ENCODE assay signal across 30 cellular contexts in the genomic region with DNA sequence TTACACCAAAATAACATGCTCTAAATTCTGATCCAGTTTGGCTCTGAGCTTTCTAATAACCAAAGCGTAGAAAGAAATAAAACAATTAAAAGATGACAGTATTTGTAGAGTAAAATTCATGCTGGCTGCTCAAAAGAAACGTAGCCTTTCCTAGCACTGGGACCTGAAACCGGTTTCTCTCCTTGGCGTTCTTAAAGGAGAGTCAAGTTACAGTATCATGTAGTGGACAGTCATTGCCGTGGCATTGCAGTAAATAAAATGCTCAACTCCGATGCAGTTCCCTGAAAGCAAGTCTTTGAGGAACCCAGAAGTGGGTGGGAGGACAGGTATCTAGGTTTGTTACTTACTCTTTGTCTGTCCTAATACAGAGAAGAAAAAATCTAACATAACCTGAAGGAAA. TPM values are rescaled to one million over a fixed set of nuclear protein-coding genes. Genes with fewer than 3 reads are reported as not detected.
DNase-seq lines count a peak whose midpoint lies in the region; ATAC-seq lines count a peak whose summit lies in the region.
"Had no signal": no experiment of that assay in that cellular context is flagged by ENCODE, and none has a peak within 500 bp of the region (broad histone marks: within the 10 kb centered on the region; RNA-seq: fewer than 3 reads in every experiment).

No MANE protein-coding gene starts in this region.

- no peaks in the 10 kb centered on the region for H3K27me3 Mint-ChIP-seq in CD4-positive, CD25-positive, alpha-beta regulatory T cell
- no peaks in the 10 kb centered on the region for H3K27me3 Mint-ChIP-seq in CD8-positive, alpha-beta memory T cell
- H3K27me3 Mint-ChIP-seq in activated CD8-positive, alpha-beta T cell treated with anti-CD3 and anti-CD28 coated beads, Interleukin-2, amount 10 ng/mL, durations not matched to agents 7 days and 5 days (ENCODE audit: low read depth): no peaks in the 10 kb centered on the region
- H3K27me3 Mint-ChIP-seq: activated CD4-positive, alpha-beta memory T cell treated with anti-CD3 and anti-CD28 coated beads, Interleukin-2, amount 10 ng/mL, durations not matched to agents 7 days and 5 days had no signal

- H3K9me3 Mint-ChIP-seq in CD4-positive, CD25-positive, alpha-beta regulatory T cell: no peaks in the 10 kb centered on the region
- H3K9me3 Mint-ChIP-seq in CD8-positive, alpha-beta memory T cell: no peaks in the 10 kb centered on the region
- H3K9me3 Mint-ChIP-seq in activated CD8-positive, alpha-beta T cell treated with anti-CD3 and anti-CD28 coated beads, Interleukin-2, amount 10 ng/mL, durations not matched to agents 7 days and 5 days (ENCODE audit: insufficient read depth): no peaks in the 10 kb centered on the region
- H3K9me3 Mint-ChIP-seq: activated CD4-positive, alpha-beta memory T cell treated with anti-CD3 and anti-CD28 coated beads, Interleukin-2, amount 10 ng/mL, durations not matched to agents 7 days and 5 days; activated naive CD4-positive, alpha-beta T cell treated with anti-CD3 and anti-CD28 coated beads, Interleukin-2, amount 50 U/mL, for 72 hours; activated T-cell treated with anti-CD3 and anti-CD28 coated beads, Interleukin-2, amount 50 U/mL, for 4 hours; immature natural killer cell; nephron had no signal

- H3K27me3 ChIP-seq in CD4-positive, CD25-positive, alpha-beta regulatory T cell (ENCODE audit: control insufficient read depth, insufficient read depth, low read length): no peaks in the 10 kb centered on the region
- no peaks in the 10 kb centered on the region for H3K27me3 ChIP-seq in CD8-positive, alpha-beta memory T cell (ENCODE audit: insufficient read depth, low read length, poor library complexity, severe bottlenecking)
- H3K27me3 ChIP-seq: dorsolateral prefrontal cortex, left lung, sigmoid colon, stomach, tibial artery had no signal

- ATAC-seq in CD4-positive, CD25-positive, alpha-beta regulatory T cell (ENCODE audit: low read depth in 2 of 2): no peak
- no peak for ATAC-seq in activated CD8-positive, alpha-beta T cell treated with anti-CD3 and anti-CD28 coated beads, Interleukin-2, amount 10 ng/mL, durations not matched to agents 7 days and 5 days
- ATAC-seq in HG03571 (IDR thresholded peaks at IDR 0.05; ENCODE audit: unreplicated experiment): no peak
- ATAC-seq: activated naive CD4-positive, alpha-beta T cell treated with anti-CD3 and anti-CD28 coated beads, Interleukin-2, amount 50 U/mL, for 72 hours; activated T-cell treated with anti-CD3 and anti-CD28 coated beads, Interleukin-2, amount 50 U/mL, for 4 hours; K562; left lung had no signal

- CTCF ChIA-PET in CD8-positive, alpha-beta memory T cell (lab: Charles Lee): no interaction called here
- CTCF ChIA-PET in activated CD8-positive, alpha-beta T cell treated with anti-CD3 and anti-CD28 coated beads, Interleukin-2, amount 10 ng/mL, durations not matched to agents 7 days and 5 days (lab: Charles Lee): interaction anchor here (0.8 to 10.3 kb wide), 4 partner anchors 12 to 98 kb away, joined by 4 to 61 read pairs (median 14); no protein-coding TSS in a partner anchor

- DNase-seq in CD4-positive, CD25-positive, alpha-beta regulatory T cell: no peak
- no peak for DNase-seq in CD8-positive, alpha-beta memory T cell
- DNase-seq in activated CD8-positive, alpha-beta T cell treated with anti-CD3 and anti-CD28 coated beads, Interleukin-2, amount 10 ng/mL, durations not matched to agents 7 days and 5 days: no peak
- DNase-seq in left kidney (ENCODE audit: low read depth, low spot score): peak; percentile 63
- DNase-seq in stimulated activated CD4-positive, alpha-beta T cell treated with anti-CD3 and anti-CD28 coated beads, Interleukin-2, amount 100 ng/mL, for 48 hours: no peak
- no peak for DNase-seq in SKM-1 (lab: John Stamatoyannopoulos, UW; ENCODE audit: unreplicated experiment)
- DNase-seq in NCI-H226: no peak
- DNase-seq: activated CD4-positive, alpha-beta memory T cell treated with anti-CD3 and anti-CD28 coated beads, Interleukin-2, amount 10 ng/mL, durations not matched to agents 7 days and 5 days; activated T-cell treated with anti-CD3 and anti-CD28 coated beads, Interleukin-2, amount 50 U/mL, for 4 hours; cerebellar nuclear complex; dorsolateral prefrontal cortex; foreskin fibroblast; HCEC 1CT; immature natural killer cell; left lung; midbrain; MM.1S; NCI-H1417; NCI-H2081; NCI-H345; NCI-H774; posterior cingulate gyrus; sigmoid colon; stomach; T-helper 9 cell; tibial artery had no signal

- H3K27ac Mint-ChIP-seq in CD4-positive, CD25-positive, alpha-beta regulatory T cell: peak overlapping the region; percentile 30 to 91 (median 44)
- peak overlapping the region in 5 of 8 donors; percentile 8 to 91 (median 51) for H3K27ac Mint-ChIP-seq in CD8-positive, alpha-beta memory T cell
- peak overlapping the region; percentile 10 for H3K27ac Mint-ChIP-seq in activated CD8-positive, alpha-beta T cell treated with anti-CD3 and anti-CD28 coated beads, Interleukin-2, amount 10 ng/mL, durations not matched to agents 7 days and 5 days
- H3K27ac Mint-ChIP-seq: activated CD4-positive, alpha-beta memory T cell treated with anti-CD3 and anti-CD28 coated beads, Interleukin-2, amount 10 ng/mL, durations not matched to agents 7 days and 5 days had no signal

- no peak overlapping the region for H3K27ac ChIP-seq in CD4-positive, CD25-positive, alpha-beta regulatory T cell (ENCODE audit: insufficient read depth, low read length, poor library complexity, severe bottlenecking)
- no peak overlapping the region for H3K27ac ChIP-seq in CD8-positive, alpha-beta memory T cell (ENCODE audit: low read depth, low read length)
- H3K27ac ChIP-seq: dorsolateral prefrontal cortex, left lung, sigmoid colon, stomach, tibial artery had no signal

- H3K4me3 Mint-ChIP-seq in CD4-positive, CD25-positive, alpha-beta regulatory T cell: no peak overlapping the region
- H3K4me3 Mint-ChIP-seq in CD8-positive, alpha-beta memory T cell: no peak overlapping the region
- no peak overlapping the region for H3K4me3 Mint-ChIP-seq in activated CD8-positive, alpha-beta T cell treated with anti-CD3 and anti-CD28 coated beads, Interleukin-2, amount 10 ng/mL, durations not matched to agents 7 days and 5 days
- H3K4me3 Mint-ChIP-seq: activated CD4-positive, alpha-beta memory T cell treated with anti-CD3 and anti-CD28 coated beads, Interleukin-2, amount 10 ng/mL, durations not matched to agents 7 days and 5 days; activated T-cell treated with anti-CD3 and anti-CD28 coated beads, Interleukin-2, amount 50 U/mL, for 4 hours; immature natural killer cell; nephron had no signal

- peaks cover 80% of the 10 kb centered on the region for H3K36me3 ChIP-seq in CD4-positive, CD25-positive, alpha-beta regulatory T cell (ENCODE audit: control insufficient read depth, insufficient read depth, low read length)
- peaks cover 40% of the 10 kb centered on the region for H3K36me3 ChIP-seq in CD8-positive, alpha-beta memory T cell (ENCODE audit: insufficient read depth, low read length)

- peaks cover 3 to 24% (median 16%) of the 10 kb centered on the region in 4 donors for H3K4me1 Mint-ChIP-seq in CD4-positive, CD25-positive, alpha-beta regulatory T cell
- peaks cover 4 to 11% (median 5%) of the 10 kb centered on the region in 3 donors for H3K4me1 Mint-ChIP-seq in CD8-positive, alpha-beta memory T cell
- H3K4me1 Mint-ChIP-seq in activated CD8-positive, alpha-beta T cell treated with anti-CD3 and anti-CD28 coated beads, Interleukin-2, amount 10 ng/mL, durations not matched to agents 7 days and 5 days (ENCODE audit: low read depth): peaks cover 30% of the 10 kb centered on the region

- peaks cover 62% of the 10 kb centered on the region for H3K36me3 Mint-ChIP-seq in CD4-positive, CD25-positive, alpha-beta regulatory T cell
- H3K36me3 Mint-ChIP-seq in CD8-positive, alpha-beta memory T cell: peaks cover 0 to 89% (median 24%) of the 10 kb centered on the region in 3 donors
- H3K36me3 Mint-ChIP-seq in activated CD8-positive, alpha-beta T cell treated with anti-CD3 and anti-CD28 coated beads, Interleukin-2, amount 10 ng/mL, durations not matched to agents 7 days and 5 days (ENCODE audit: low read depth): peaks cover 62% of the 10 kb centered on the region

- no peaks in the 10 kb centered on the region for H3K9me3 ChIP-seq in CD4-positive, CD25-positive, alpha-beta regulatory T cell (ENCODE audit: control insufficient read depth in 2 of 2, low read length in 2 of 2)
- H3K9me3 ChIP-seq in CD8-positive, alpha-beta memory T cell (ENCODE audit: low read length): no peaks in the 10 kb centered on the region
- H3K9me3 ChIP-seq: left lung, sigmoid colon, stomach, tibial artery had no signal

- H3K4me3 ChIP-seq in CD4-positive, CD25-positive, alpha-beta regulatory T cell (ENCODE audit: low read depth, low read length): no peak overlapping the region
- no peak overlapping the region for H3K4me3 ChIP-seq in CD8-positive, alpha-beta memory T cell (ENCODE audit: low read length)
- H3K4me3 ChIP-seq: dorsolateral prefrontal cortex, K562, left lung, sigmoid colon, stomach, tibial artery had no signal

- H3K4me1 ChIP-seq in CD4-positive, CD25-positive, alpha-beta regulatory T cell (ENCODE audit: control insufficient read depth, insufficient read depth, low read length, poor library complexity, severe bottlenecking): no peaks in the 10 kb centered on the region
- H3K4me1 ChIP-seq in CD8-positive, alpha-beta memory T cell (ENCODE audit: insufficient read depth, low read length): no peaks in the 10 kb centered on the region
- H3K4me1 ChIP-seq: left lung, sigmoid colon, tibial artery had no signal

- POLR2A ChIA-PET in CD8-positive, alpha-beta memory T cell (lab: Charles Lee): interaction anchor here (0.5 kb wide), 1 partner anchor 753 kb away, joined by 3 read pairs; no protein-coding TSS in a partner anchor
- POLR2A ChIA-PET in activated CD8-positive, alpha-beta T cell treated with anti-CD3 and anti-CD28 coated beads, Interleukin-2, amount 10 ng/mL, durations not matched to agents 7 days and 5 days (lab: Charles Lee): no interaction called here

RNA-seq across cellular contexts. Expression of gene ITM2C, which starts 52.7 kb away (rescaled TPM):
- total RNA-seq in CD4-positive, CD25-positive, alpha-beta regulatory T cell: 29.3 TPM
- polyA plus RNA-seq in CD4-positive, CD25-positive, alpha-beta regulatory T cell: 10 to 100 TPM; 50.5 to 70.3 (median 55.9) TPM
- total RNA-seq in CD8-positive, alpha-beta memory T cell: 10 to 100 TPM; 56.1 to 58.6 TPM
- 50.1 TPM for polyA plus RNA-seq in CD8-positive, alpha-beta memory T cell
- 10 to 100 TPM; 77.2 to 79.5 TPM for total RNA-seq in activated CD8-positive, alpha-beta T cell treated with anti-CD3 and anti-CD28 coated beads, Interleukin-2, amount 10 ng/mL, durations not matched to agents 7 days and 5 days
